In the genomic region with DNA sequence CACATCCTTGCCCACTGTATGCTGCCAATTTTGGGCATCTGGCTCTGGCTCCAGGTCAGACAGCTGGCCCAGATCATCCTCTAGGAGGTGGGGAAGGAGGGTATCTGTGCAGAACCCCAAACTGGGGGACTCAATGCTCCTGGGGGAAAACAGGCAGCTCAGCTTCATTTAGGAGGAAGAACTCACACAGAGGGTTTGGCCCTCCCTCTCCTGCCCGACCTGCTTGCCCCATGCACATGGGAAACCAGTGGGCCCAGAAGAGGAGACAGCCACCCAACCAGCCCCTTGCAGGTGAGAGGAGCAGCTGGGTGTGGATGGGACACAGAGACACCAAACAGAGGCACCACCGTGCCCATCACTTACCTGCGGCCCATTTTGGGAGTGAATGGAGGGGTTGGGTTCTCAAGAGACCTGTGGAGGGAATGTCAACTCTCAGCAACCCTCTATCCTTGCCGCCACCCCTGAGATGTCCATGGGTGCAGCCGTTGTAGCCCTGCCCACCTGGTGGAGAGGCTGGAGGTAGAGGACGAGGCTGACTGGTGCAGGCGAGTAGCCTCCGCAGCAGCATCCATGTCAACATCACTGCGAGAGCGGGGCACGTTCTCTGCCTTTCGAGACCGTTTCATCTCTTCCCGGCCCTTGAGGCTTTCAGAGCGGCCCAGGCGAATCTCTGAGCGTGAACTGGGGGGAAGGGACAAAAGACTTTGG, we compare ENCODE assay signal across 23 cellular contexts. TPM values are rescaled to one million over a fixed set of nuclear protein-coding genes. Genes with fewer than 3 reads are reported as not detected.
"Had no signal": no experiment of that assay in that cellular context is flagged by ENCODE, and none has a peak within 500 bp of the region (broad histone marks: within the 10 kb centered on the region; RNA-seq: fewer than 3 reads in every experiment).

No MANE protein-coding gene starts in this region.

- H3K9me3 ChIP-seq: SK-N-SH had no signal

- DNase-seq: KBM-7, NCI-H1092, NCI-H1105 treated with DMSO at 0.1 percent for 48 hours, NCI-H1417 treated with DMSO at 0.1 percent for 48 hours, NCI-H146, NCI-H1694 treated with DMSO at 0.1 percent for 48 hours, NCI-H1930, NCI-H2081, NCI-H2107, NCI-H2227 treated with DMSO at 0.1 percent for 48 hours, NCI-H524 treated with DMSO at 0.1 percent for 48 hours, NCI-H69, NCI-H774, RPMI8226, SHP77, SK-N-SH had no signal

- H3K27ac ChIP-seq: HL-60 had no signal

- H3K4me2 ChIP-seq: SK-N-SH had no signal

- H3K9ac ChIP-seq: SK-N-SH had no signal

- FAIRE-seq: HTR-8/SVneo, RCC 7860 had no signal

RNA-seq across cellular contexts. Expression of gene LRRC71, which starts 27.5 kb away (rescaled TPM):
- total RNA-seq: LHCN-M2, MCF 10A, NCI-H460, SK-MEL-5 had no signal

RNA-seq across cellular contexts. Expression of gene PEAR1, which starts 54.5 kb away (rescaled TPM):
- total RNA-seq: SK-MEL-5 had no signal
